Comparison of ENCODE assay signal across 9 cellular contexts in genomic region chr10:851891-852290, GRCh38.
DNase-seq lines count a peak whose midpoint lies in the region; ATAC-seq and TF ChIP-seq lines count a peak whose summit lies in the region.
"Had no signal": no experiment of that assay in that cellular context is flagged by ENCODE, and none has a peak within 500 bp of the region (broad histone marks: within the 10 kb centered on the region; RNA-seq: fewer than 3 reads in every experiment).

No MANE protein-coding gene starts in this region.

- H3K27ac Mint-ChIP-seq in activated T-helper 17 cell treated with anti-CD3 and anti-CD28 coated beads, Interleukin-2, amount 50 U/mL, for 72 hours: peak overlapping the region; percentile 25
- H3K27ac Mint-ChIP-seq in nephron progenitor cell: no peak overlapping the region

- in situ Hi-C loops in GM13977 (cut with MboI; ENCODE audit: low pct_unique_long_range_greater_than_20kb, low sequenced_read_pairs, unreplicated experiment): no loop called here

- TF ChIP-seq CTCF in GM13977 (IDR thresholded peaks at IDR 0.05; ENCODE audit: extremely low read depth, insufficient read depth, missing control alignments) (no peak), nephron progenitor cell (IDR thresholded peaks at IDR 0.05) (no peak)

- no peak overlapping the region for H3K4me3 Mint-ChIP-seq in activated T-helper 17 cell treated with anti-CD3 and anti-CD28 coated beads, Interleukin-2, amount 50 U/mL, for 72 hours
- no peak overlapping the region for H3K4me3 Mint-ChIP-seq in nephron progenitor cell

- DNase-seq in GM13977 (ENCODE audit: low spot score) (peak; percentile 34), NCI-H1048 (lab: John Stamatoyannopoulos, UW) (no peak), nephron progenitor cell (no peak), hippocampal formation (lab: John Stamatoyannopoulos, UW) (no peak), NCI-H2107 treated with DMSO at 0.1 percent for 48 hours (lab: John Stamatoyannopoulos, UW; ENCODE audit: unreplicated experiment) (no peak)
- DNase-seq: GF-D8 had no signal

- peak; percentile 37 for ATAC-seq in GM19468 (IDR thresholded peaks at IDR 0.05; ENCODE audit: extremely low read depth, unreplicated experiment)
- peak; percentile 91 for ATAC-seq in HG03139 (IDR thresholded peaks at IDR 0.05; ENCODE audit: unreplicated experiment)
- ATAC-seq in activated T-helper 17 cell treated with anti-CD3 and anti-CD28 coated beads, Interleukin-2, amount 50 U/mL, for 72 hours (replicated peaks): peak; percentile 31

- H3K27me3 Mint-ChIP-seq in activated T-helper 17 cell treated with anti-CD3 and anti-CD28 coated beads, Interleukin-2, amount 50 U/mL, for 72 hours: no peaks in the 10 kb centered on the region
- peaks cover 6% of the 10 kb centered on the region for H3K27me3 Mint-ChIP-seq in nephron progenitor cell (ENCODE audit: low read depth, poor library complexity)

- H3K4me1 Mint-ChIP-seq in activated T-helper 17 cell treated with anti-CD3 and anti-CD28 coated beads, Interleukin-2, amount 50 U/mL, for 72 hours: peaks cover 18% of the 10 kb centered on the region
- H3K4me1 Mint-ChIP-seq in nephron progenitor cell: peaks cover 11% of the 10 kb centered on the region

- H3K9me3 Mint-ChIP-seq in activated T-helper 17 cell treated with anti-CD3 and anti-CD28 coated beads, Interleukin-2, amount 50 U/mL, for 72 hours: no peaks in the 10 kb centered on the region
- H3K9me3 Mint-ChIP-seq in nephron progenitor cell: peaks cover 43% of the 10 kb centered on the region

- peaks cover 100% of the 10 kb centered on the region for H3K36me3 Mint-ChIP-seq in activated T-helper 17 cell treated with anti-CD3 and anti-CD28 coated beads, Interleukin-2, amount 50 U/mL, for 72 hours (ENCODE audit: low read depth)
- peaks cover 94% of the 10 kb centered on the region for H3K36me3 Mint-ChIP-seq in nephron progenitor cell (ENCODE audit: low read depth)

Comparison
In these comparisons a context has a peak if more than half of its experiments do, and no peak if none do; other contexts are left out.
1. ATAC-seq: peak in every context shown above with its lines; median percentile 91 in HG03139; 37 in GM19468; 31 in activated T-helper 17 cell treated with anti-CD3 and anti-CD28 coated beads, Interleukin-2, amount 50 U/mL, for 72 hours.